20 cellular contexts compared by ENCODE assay signal in genomic region chr3:177641206-177641605, GRCh38.
DNase-seq lines count a peak whose midpoint lies in the region; TF ChIP-seq lines count a peak whose summit lies in the region.
"Had no signal": no experiment of that assay in that cellular context is flagged by ENCODE, and none has a peak within 500 bp of the region (broad histone marks: within the 10 kb centered on the region; RNA-seq: fewer than 3 reads in every experiment).

No MANE protein-coding gene starts in this region.

- no peaks in the 10 kb centered on the region for H3K4me1 ChIP-seq in adrenal gland (replicated peaks in 1 of 2)
- H3K4me1 ChIP-seq: SJSA1 had no signal

- H3K36me3 ChIP-seq in KOPT-K1 (ENCODE audit: insufficient read depth, low read length) (no peaks in the 10 kb centered on the region), adrenal gland (replicated peaks in 1 of 2) (no peaks in the 10 kb centered on the region)
- H3K36me3 ChIP-seq: SJSA1 had no signal

- intact Hi-C loops in adrenal gland (cut with DNase I): no loop called here

- H3K27me3 ChIP-seq in adrenal gland: no peaks in the 10 kb centered on the region
- H3K27me3 ChIP-seq: SJSA1 had no signal

- H3K27me3 Mint-ChIP-seq in immature natural killer cell (ENCODE audit: low read depth in 3 of 3): peaks cover 0 to 2% (median 2%) of the 10 kb centered on the region in 3 donors
- H3K27me3 Mint-ChIP-seq in activated naive CD8-positive, alpha-beta T cell treated with anti-CD3 and anti-CD28 coated beads for 36 hours: no peaks in the 10 kb centered on the region

- DNase-seq in NCI-H82 (lab: John Stamatoyannopoulos, UW) (peak; percentile 50), NCI-H82 treated with DMSO at 0.1 percent for 48 hours (lab: John Stamatoyannopoulos, UW; ENCODE audit: unreplicated experiment) (no peak), immature natural killer cell (no peak), cerebellum (ENCODE audit: low spot score) (no peak), adrenal gland (no peak)
- DNase-seq in activated CD8-positive, alpha-beta memory T cell treated with anti-CD3 and anti-CD28 coated beads, Interleukin-2, amount 50 U/mL, for 4 hours: no peak
- no peak for DNase-seq in activated naive CD8-positive, alpha-beta T cell treated with anti-CD3 and anti-CD28 coated beads for 36 hours
- DNase-seq: 8988T, AML-193, GOT3, HCEC 1CT, MM.1S, NCI-H1048, NCI-H187 treated with DMSO at 0.1 percent for 48 hours, NCI-H2227 treated with DMSO at 0.1 percent for 48 hours, NCI-H510A treated with DMSO at 0.1 percent for 48 hours, T-helper 1 cell had no signal

- TF ChIP-seq CTCF in adrenal gland (IDR thresholded peaks at IDR 0.05): no peak

- no peaks in the 10 kb centered on the region for H3K9me3 Mint-ChIP-seq in immature natural killer cell
- peaks cover 9% of the 10 kb centered on the region for H3K9me3 Mint-ChIP-seq in activated naive CD8-positive, alpha-beta T cell treated with anti-CD3 and anti-CD28 coated beads for 36 hours

- WGBS in adrenal gland, 4 donors: 88 to 100% (median 94%) methylated on average over 1 of the region's 1 CpG

- peak overlapping the region; percentile 96 for H3K27ac ChIP-seq in KOPT-K1 (ENCODE audit: low read depth, low read length, poor library complexity, severe bottlenecking)
- H3K27ac ChIP-seq in adrenal gland: no peak overlapping the region
- H3K27ac ChIP-seq: SJSA1 had no signal

- TF ChIP-seq POLR2A in adrenal gland (IDR thresholded peaks at IDR 0.05): no peak

- H3K36me3 Mint-ChIP-seq in immature natural killer cell: peaks cover 0 to 4% (median 4%) of the 10 kb centered on the region in 3 donors
- peaks cover 2% of the 10 kb centered on the region for H3K36me3 Mint-ChIP-seq in activated naive CD8-positive, alpha-beta T cell treated with anti-CD3 and anti-CD28 coated beads for 36 hours

- H3K4me1 Mint-ChIP-seq in immature natural killer cell: peaks cover 64 to 65% of the 10 kb centered on the region in 2 donors
- H3K4me1 Mint-ChIP-seq in activated naive CD8-positive, alpha-beta T cell treated with anti-CD3 and anti-CD28 coated beads for 36 hours: peaks cover 48% of the 10 kb centered on the region

- peak overlapping the region; percentile 66 to 92 (median 86) for H3K27ac Mint-ChIP-seq in immature natural killer cell
- H3K27ac Mint-ChIP-seq in activated naive CD8-positive, alpha-beta T cell treated with anti-CD3 and anti-CD28 coated beads for 36 hours: no peak overlapping the region

- H3K9me3 ChIP-seq in KOPT-K1 (ENCODE audit: insufficient read depth, low read length, poor library complexity, severe bottlenecking) (peaks cover 4% of the 10 kb centered on the region), adrenal gland (replicated peaks in 1 of 3) (no peaks in the 10 kb centered on the region)
- H3K9me3 ChIP-seq: SJSA1 had no signal

- no peak overlapping the region for H3K4me3 ChIP-seq in adrenal gland
- H3K4me3 ChIP-seq: SJSA1 had no signal

- H3K4me3 Mint-ChIP-seq in immature natural killer cell: peak overlapping the region in 3 of 5 donors; percentile 21 to 64 (median 27)
- no peak overlapping the region for H3K4me3 Mint-ChIP-seq in activated naive CD8-positive, alpha-beta T cell treated with anti-CD3 and anti-CD28 coated beads for 36 hours
- H3K4me3 Mint-ChIP-seq: CD14-positive monocyte had no signal
